Comparison of ENCODE assay signal across 32 cellular contexts in genomic region chr19:39262496-39262895, GRCh38. TPM values are rescaled to one million over a fixed set of nuclear protein-coding genes. Genes with fewer than 3 reads are reported as not detected.
"Had no signal": no experiment of that assay in that cellular context is flagged by ENCODE, and none has a peak within 500 bp of the region (broad histone marks: within the 10 kb centered on the region; RNA-seq: fewer than 3 reads in every experiment).

No MANE protein-coding gene starts in this region.

- H3K9me3 Mint-ChIP-seq: activated CD4-positive, alpha-beta T cell treated with anti-CD3 and anti-CD28 coated beads, Interleukin-2, amount 10 ng/mL, durations not matched to agents 7 days and 5 days; activated naive CD8-positive, alpha-beta T cell treated with anti-CD3 and anti-CD28 coated beads, Interleukin-2, amount 50 U/mL, for 24 hours; activated T-cell treated with anti-CD3 and anti-CD28 coated beads, Interleukin-2, amount 50 U/mL, for 24 hours; activated T-helper 2 cell treated with anti-CD3 and anti-CD28 coated beads, Interferon-gamma antibody, Interleukin-2, Interleukin-4, amounts not matched to agents 10 μg/mL and 5 μg/mL and 100 μg/mL, durations not matched to agents 14 hours and 24 hours and 36 hours; T-helper 1 cell treated with Interleukin-12 subunit alpha and Interleukin-12 subunit beta and Interleukin-4 antibody, amounts not matched to agents 30 μg/mL and 1 μg/mL, for 36 hours; T-helper 2 cell treated with Interferon-gamma antibody and Interleukin-4, amounts not matched to agents 5 μg/mL and 100 μg/mL, for 36 hours had no signal

- DNase-seq: activated CD4-positive, alpha-beta T cell treated with anti-CD3 and anti-CD28 coated beads for 36 hours; activated CD4-positive, alpha-beta T cell treated with anti-CD3 and anti-CD28 coated beads, Interleukin-2, amount 10 ng/mL, durations not matched to agents 7 days and 5 days; activated CD4-positive, alpha-beta T cell treated with anti-CD3 and anti-CD28 coated beads, Interleukin-2, amount 50 U/mL, for 48 hours; activated CD8-positive, alpha-beta T cell treated with anti-CD3 and anti-CD28 coated beads, Interleukin-2, amount 10 ng/mL, durations not matched to agents 7 days and 5 days; activated gamma-delta T cell; activated naive CD4-positive, alpha-beta T cell treated with Interleukin-2 at 50 U/mL for 16 hours; activated naive CD8-positive, alpha-beta T cell treated with anti-CD3 and anti-CD28 coated beads, Interleukin-2, amount 50 U/mL, for 24 hours; activated T-cell treated with anti-CD3 and anti-CD28 coated beads, Interleukin-2, amount 50 U/mL, for 24 hours; anterior cingulate cortex; caudate nucleus; cerebellar nuclear complex; Karpas-422; NCI-H1105; NCI-H1417 treated with DMSO at 0.1 percent for 48 hours; NCI-H187 treated with DMSO at 0.1 percent for 48 hours; NCI-H2081; NCI-H226; NCI-H446 treated with DMSO at 0.1 percent for 48 hours; NCI-H524; NCI-H69; OCI-M1; SHP77; SJCRH30 had no signal

- H3K9me3 ChIP-seq: SJCRH30 had no signal

- H3K4me1 ChIP-seq: SJCRH30 had no signal

- H3K36me3 ChIP-seq: SJCRH30 had no signal

- H3K27ac ChIP-seq: SJCRH30, SK-N-MC had no signal

- H3K4me3 Mint-ChIP-seq: activated CD4-positive, alpha-beta T cell treated with anti-CD3 and anti-CD28 coated beads for 36 hours; activated CD4-positive, alpha-beta T cell treated with anti-CD3 and anti-CD28 coated beads, Interleukin-2, amount 10 ng/mL, durations not matched to agents 7 days and 5 days; activated CD8-positive, alpha-beta T cell treated with anti-CD3 and anti-CD28 coated beads, Interleukin-2, amount 10 ng/mL, durations not matched to agents 7 days and 5 days; activated naive CD8-positive, alpha-beta T cell; activated naive CD8-positive, alpha-beta T cell treated with anti-CD3 and anti-CD28 coated beads, Interleukin-2, amount 50 U/mL, for 24 hours; activated T-cell treated with anti-CD3 and anti-CD28 coated beads, Interleukin-2, amount 50 U/mL, for 24 hours; brain; T-helper 1 cell treated with Interleukin-12 subunit alpha and Interleukin-12 subunit beta and Interleukin-4 antibody, amounts not matched to agents 30 μg/mL and 1 μg/mL, for 36 hours; T-helper 2 cell treated with Interferon-gamma antibody and Interleukin-4, amounts not matched to agents 5 μg/mL and 100 μg/mL, for 36 hours had no signal

- H3K4me1 Mint-ChIP-seq: activated CD4-positive, alpha-beta T cell treated with anti-CD3 and anti-CD28 coated beads, Interleukin-2, amount 10 ng/mL, durations not matched to agents 7 days and 5 days; brain had no signal

- H3K36me3 Mint-ChIP-seq: activated naive CD8-positive, alpha-beta T cell had no signal

- H3K4me3 ChIP-seq: SJCRH30, SK-N-MC had no signal

- ATAC-seq: activated CD4-positive, alpha-beta T cell treated with anti-CD3 and anti-CD28 coated beads for 36 hours; activated CD4-positive, CD25-positive, alpha-beta regulatory T cell treated with anti-CD3 and anti-CD28 coated beads, Interleukin-2, amount 50 U/mL, for 24 hours; activated CD8-positive, alpha-beta T cell treated with anti-CD3 and anti-CD28 coated beads, Interleukin-2, amount 10 ng/mL, durations not matched to agents 7 days and 5 days; activated naive CD8-positive, alpha-beta T cell treated with anti-CD3 and anti-CD28 coated beads, Interleukin-2, amount 50 U/mL, for 24 hours had no signal

- H3K27ac Mint-ChIP-seq: activated CD4-positive, alpha-beta T cell treated with anti-CD3 and anti-CD28 coated beads for 36 hours; activated CD4-positive, alpha-beta T cell treated with anti-CD3 and anti-CD28 coated beads, Interleukin-2, amount 10 ng/mL, durations not matched to agents 7 days and 5 days; activated CD8-positive, alpha-beta T cell treated with anti-CD3 and anti-CD28 coated beads, Interleukin-2, amount 10 ng/mL, durations not matched to agents 7 days and 5 days; activated naive CD8-positive, alpha-beta T cell; activated naive CD8-positive, alpha-beta T cell treated with anti-CD3 and anti-CD28 coated beads, Interleukin-2, amount 50 U/mL, for 24 hours; activated T-cell treated with anti-CD3 and anti-CD28 coated beads, Interleukin-2, amount 50 U/mL, for 24 hours; activated T-helper 2 cell treated with anti-CD3 and anti-CD28 coated beads, Interferon-gamma antibody, Interleukin-2, Interleukin-4, amounts not matched to agents 10 μg/mL and 5 μg/mL and 100 μg/mL, durations not matched to agents 14 hours and 24 hours and 36 hours; brain; T-helper 1 cell treated with Interleukin-12 subunit alpha and Interleukin-12 subunit beta and Interleukin-4 antibody, amounts not matched to agents 30 μg/mL and 1 μg/mL, for 36 hours; T-helper 2 cell treated with Interferon-gamma antibody and Interleukin-4, amounts not matched to agents 5 μg/mL and 100 μg/mL, for 36 hours had no signal

RNA-seq across cellular contexts. Expression of gene IFNL2, which starts 5.7 kb away (rescaled TPM):
- total RNA-seq: activated CD4-positive, alpha-beta T cell treated with anti-CD3 and anti-CD28 coated beads for 36 hours; activated CD4-positive, alpha-beta T cell treated with anti-CD3 and anti-CD28 coated beads, Interleukin-2, amount 10 ng/mL, durations not matched to agents 7 days and 5 days; activated CD8-positive, alpha-beta T cell treated with anti-CD3 and anti-CD28 coated beads, Interleukin-2, amount 10 ng/mL, durations not matched to agents 7 days and 5 days; activated T-helper 2 cell treated with anti-CD3 and anti-CD28 coated beads, Interferon-gamma antibody, Interleukin-2, Interleukin-4, amounts not matched to agents 10 μg/mL and 5 μg/mL and 100 μg/mL, durations not matched to agents 14 hours and 24 hours and 36 hours; bronchial epithelial cell; MCF 10A; SJCRH30 had no signal

RNA-seq across cellular contexts. Expression of gene IFNL4, which starts 13.8 kb away (rescaled TPM):
- total RNA-seq: activated CD4-positive, alpha-beta T cell treated with anti-CD3 and anti-CD28 coated beads for 36 hours; activated CD4-positive, alpha-beta T cell treated with anti-CD3 and anti-CD28 coated beads, Interleukin-2, amount 10 ng/mL, durations not matched to agents 7 days and 5 days; activated CD8-positive, alpha-beta T cell treated with anti-CD3 and anti-CD28 coated beads, Interleukin-2, amount 10 ng/mL, durations not matched to agents 7 days and 5 days; activated T-helper 2 cell treated with anti-CD3 and anti-CD28 coated beads, Interferon-gamma antibody, Interleukin-2, Interleukin-4, amounts not matched to agents 10 μg/mL and 5 μg/mL and 100 μg/mL, durations not matched to agents 14 hours and 24 hours and 36 hours; bronchial epithelial cell; MCF 10A; SJCRH30 had no signal

RNA-seq across cellular contexts. Expression of gene IFNL3, which starts 17.7 kb away (rescaled TPM):
- total RNA-seq: activated CD4-positive, alpha-beta T cell treated with anti-CD3 and anti-CD28 coated beads, Interleukin-2, amount 10 ng/mL, durations not matched to agents 7 days and 5 days; activated CD8-positive, alpha-beta T cell treated with anti-CD3 and anti-CD28 coated beads, Interleukin-2, amount 10 ng/mL, durations not matched to agents 7 days and 5 days; activated T-helper 2 cell treated with anti-CD3 and anti-CD28 coated beads, Interferon-gamma antibody, Interleukin-2, Interleukin-4, amounts not matched to agents 10 μg/mL and 5 μg/mL and 100 μg/mL, durations not matched to agents 14 hours and 24 hours and 36 hours; bronchial epithelial cell; MCF 10A; SJCRH30 had no signal

RNA-seq across cellular contexts. Expression of gene IFNL1, which starts 33.7 kb away (rescaled TPM):
- total RNA-seq: activated CD4-positive, alpha-beta T cell treated with anti-CD3 and anti-CD28 coated beads, Interleukin-2, amount 10 ng/mL, durations not matched to agents 7 days and 5 days; activated T-helper 2 cell treated with anti-CD3 and anti-CD28 coated beads, Interferon-gamma antibody, Interleukin-2, Interleukin-4, amounts not matched to agents 10 μg/mL and 5 μg/mL and 100 μg/mL, durations not matched to agents 14 hours and 24 hours and 36 hours; bronchial epithelial cell; MCF 10A; SJCRH30 had no signal
